ENCODE assay signal across 12 cellular contexts in the genomic region with DNA sequence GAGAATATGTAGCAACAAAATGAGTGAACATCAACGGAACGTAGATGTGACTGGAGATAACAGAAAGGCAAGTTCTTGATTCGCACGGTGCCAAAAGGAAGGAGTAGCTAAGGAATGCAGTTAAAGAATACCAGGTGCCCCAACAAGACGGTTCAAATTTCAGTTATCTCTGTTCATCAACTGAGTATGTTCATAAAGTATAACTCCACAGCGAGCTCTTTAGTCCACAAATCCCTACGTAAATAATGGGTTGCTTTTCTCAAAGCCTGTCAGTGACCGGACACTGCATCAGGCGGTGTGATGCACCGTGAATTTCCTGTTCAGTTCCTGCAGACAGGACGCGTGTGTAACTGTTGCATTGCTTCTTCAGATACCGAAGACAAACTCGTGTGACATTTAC.
DNase-seq lines count a peak whose midpoint lies in the region; FAIRE-seq and TF ChIP-seq lines count a peak whose summit lies in the region.
"Had no signal": no experiment of that assay in that cellular context is flagged by ENCODE, and none has a peak within 500 bp of the region (broad histone marks: within the 10 kb centered on the region; RNA-seq: fewer than 3 reads in every experiment).

No MANE protein-coding gene starts in this region.

- DNase-seq in HTR-8/SVneo (ENCODE audit: insufficient read length, low spot score) (peak; percentile 21), hepatocyte (ENCODE audit: low spot score) (peak; percentile 23), NCI-H2171 (lab: John Stamatoyannopoulos, UW) (no peak), medulla oblongata (ENCODE audit: extremely low spot score) (no peak), HuH-7 (ENCODE audit: low spot score) (no peak)
- DNase-seq: CD4-positive, alpha-beta memory T cell; NCI-H1048; NCI-H345 had no signal

- H3K36me3 ChIP-seq in hepatocyte (replicated peaks; ENCODE audit: insufficient read depth, low read depth) (no peaks in the 10 kb centered on the region), parathyroid adenoma (ENCODE audit: control insufficient read depth, insufficient read depth, low read length) (no peaks in the 10 kb centered on the region)

- no peak overlapping the region for H2AFZ ChIP-seq in hepatocyte
- no peak overlapping the region for H2AFZ ChIP-seq in parathyroid adenoma

- no peaks in the 10 kb centered on the region for H4K20me1 ChIP-seq in hepatocyte (ENCODE audit: insufficient read depth, poor library complexity, severe bottlenecking)

- FAIRE-seq in HTR-8/SVneo (lab: Jason Lieb, UNC), result peak; percentile 57
- FAIRE-seq: H1 had no signal

- H3K9me2 ChIP-seq in hepatocyte (replicated peaks; ENCODE audit: insufficient read depth), result no peaks in the 10 kb centered on the region

- WGBS in hepatocyte (ENCODE audit: low lambda C conversion rate, missing lambda C conversion rate), result 40% methylated on average over 14 of the region's 14 CpGs

- H3K4me1 ChIP-seq in hepatocyte (ENCODE audit: insufficient read depth) (peaks cover 27% of the 10 kb centered on the region), parathyroid adenoma (peaks cover 16% of the 10 kb centered on the region)

- no peak overlapping the region for H3K9ac ChIP-seq in parathyroid adenoma

- H3K27ac ChIP-seq in VCaP, result peak overlapping the region; percentile 67
- H3K27ac ChIP-seq in hepatocyte, result peak overlapping the region; percentile 15
- peak overlapping the region; percentile 8 for H3K27ac ChIP-seq in parathyroid adenoma

- H3K9me3 ChIP-seq in hepatocyte (ENCODE audit: low read depth) (no peaks in the 10 kb centered on the region), parathyroid adenoma (ENCODE audit: control insufficient read depth, low read length) (no peaks in the 10 kb centered on the region)

- H3K4me3 ChIP-seq in hepatocyte (no peak overlapping the region), parathyroid adenoma (ENCODE audit: low read depth, low read length) (peak overlapping the region; percentile 1)
- H3K4me3 ChIP-seq: SK-N-MC had no signal

- H3K4me2 ChIP-seq in hepatocyte (peak overlapping the region; percentile 61), parathyroid adenoma (ENCODE audit: low read length) (peak overlapping the region; percentile 53)

- H3K27me3 ChIP-seq in hepatocyte (no peaks in the 10 kb centered on the region), parathyroid adenoma (ENCODE audit: control insufficient read depth, insufficient read depth, low read length) (no peaks in the 10 kb centered on the region)

- H3K79me2 ChIP-seq in hepatocyte (no peaks in the 10 kb centered on the region), parathyroid adenoma (no peaks in the 10 kb centered on the region)

- TF ChIP-seq CTCF in VCaP (conservative IDR thresholded peaks at IDR 0.05) (no peak), hepatocyte (IDR thresholded peaks at IDR 0.05; ENCODE audit: poor library complexity) (no peak), parathyroid adenoma (IDR thresholded peaks at IDR 0.05) (no peak)

Comparison
In these comparisons a context has a peak if more than half of its experiments do, and no peak if none do; other contexts are left out.
1. DNase-seq: peak in HTR-8/SVneo (single experiment) and hepatocyte (single experiment); none in NCI-H2171 (single experiment), medulla oblongata (single experiment) and HuH-7 (single experiment).
2. H3K27ac ChIP-seq: peak in every context shown above with its lines; median percentile 67 in VCaP; 15 in hepatocyte; 8 in parathyroid adenoma.